In genomic region chr10:118721005-118721876, GRCh38 we compare ENCODE assay signal across 8 cellular contexts. TPM values are rescaled to one million over a fixed set of nuclear protein-coding genes. Genes with fewer than 3 reads are reported as not detected.
DNase-seq lines count a peak whose midpoint lies in the region; ATAC-seq and TF ChIP-seq lines count a peak whose summit lies in the region.

No MANE protein-coding gene starts in this region.

- H3K4me1 ChIP-seq in effector memory CD4-positive, alpha-beta T cell (ENCODE audit: control insufficient read depth, insufficient read depth, low read length, poor library complexity, severe bottlenecking), result no peaks in the 10 kb centered on the region
- H3K4me1 ChIP-seq in tibial artery, result peaks cover 0 to 24% (median 17%) of the 10 kb centered on the region in 4 donors

- no peak overlapping the region for H3K4me3 Mint-ChIP-seq in activated CD4-positive, alpha-beta T cell treated with anti-CD3 and anti-CD28 coated beads for 36 hours
- no peak overlapping the region for H3K4me3 Mint-ChIP-seq in naive B cell

- no peaks in the 10 kb centered on the region for H3K9me3 ChIP-seq in effector memory CD4-positive, alpha-beta T cell (ENCODE audit: control insufficient read depth, low read length)
- no peaks in the 10 kb centered on the region for H3K9me3 ChIP-seq in tibial artery

- TF ChIP-seq CTCF in AG04449 (IDR thresholded peaks at IDR 0.05; ENCODE audit: insufficient read depth, low read length, missing control alignments) (peak; percentile 51), GM10266 (IDR thresholded peaks at IDR 0.05; ENCODE audit: control insufficient read depth, insufficient read depth, low read depth, missing control alignments) (peak; percentile 77), NB4 (IDR thresholded peaks at IDR 0.05; ENCODE audit: low read depth, low read length) (peak; percentile 70), tibial artery (IDR thresholded peaks at IDR 0.05) (peak; percentile 77 to 79)

- no peak overlapping the region for H3K27ac ChIP-seq in effector memory CD4-positive, alpha-beta T cell (ENCODE audit: insufficient read depth, low read length, poor library complexity, severe bottlenecking)
- no peak overlapping the region for H3K27ac ChIP-seq in tibial artery

- no peak overlapping the region for H3K27ac Mint-ChIP-seq in activated CD4-positive, alpha-beta T cell treated with anti-CD3 and anti-CD28 coated beads for 36 hours
- peak overlapping the region in 1 of 6 donors; percentile 55 for H3K27ac Mint-ChIP-seq in naive B cell

- peaks cover 4% of the 10 kb centered on the region for H3K36me3 Mint-ChIP-seq in activated CD4-positive, alpha-beta T cell treated with anti-CD3 and anti-CD28 coated beads for 36 hours (ENCODE audit: low read depth)
- H3K36me3 Mint-ChIP-seq in naive B cell, result peaks cover 0 to 6% of the 10 kb centered on the region in 2 donors

- intact Hi-C loops in activated CD4-positive, alpha-beta T cell treated with anti-CD3 and anti-CD28 coated beads for 36 hours (cut with DNase I, micrococcal nuclease), result loop anchor here (1.0 to 5.0 kb wide), 3 partner anchors 22 to 153 kb away; no protein-coding TSS in a partner anchor
- intact Hi-C loops in tibial artery (cut with DNase I; ENCODE audit: low total_unique reads), result loop anchor here (2.0 kb wide), 1 partner anchor 152 kb away; no protein-coding TSS in a partner anchor

- peaks cover 6% of the 10 kb centered on the region for H3K4me1 Mint-ChIP-seq in activated CD4-positive, alpha-beta T cell treated with anti-CD3 and anti-CD28 coated beads for 36 hours
- peaks cover 4 to 10% (median 6%) of the 10 kb centered on the region in 3 donors for H3K4me1 Mint-ChIP-seq in naive B cell

- H3K27me3 ChIP-seq in effector memory CD4-positive, alpha-beta T cell (replicated peaks; ENCODE audit: control insufficient read depth, insufficient read depth, low read length, poor library complexity, severe bottlenecking), result no peaks in the 10 kb centered on the region
- H3K27me3 ChIP-seq in tibial artery, result no peaks in the 10 kb centered on the region

- TF ChIP-seq POLR2A in NB4 (IDR thresholded peaks at IDR 0.05; ENCODE audit: extremely low read depth, insufficient read length), result no peak

- ATAC-seq in activated CD4-positive, alpha-beta T cell treated with anti-CD3 and anti-CD28 coated beads for 36 hours, result peak; percentile 71
- ATAC-seq in naive B cell (ENCODE audit: low read depth in 2 of 2), result no peak
- ATAC-seq in GM19328 (IDR thresholded peaks at IDR 0.05; ENCODE audit: unreplicated experiment), result no peak

- no peaks in the 10 kb centered on the region for H3K27me3 Mint-ChIP-seq in activated CD4-positive, alpha-beta T cell treated with anti-CD3 and anti-CD28 coated beads for 36 hours
- no peaks in the 10 kb centered on the region for H3K27me3 Mint-ChIP-seq in naive B cell

- H3K4me3 ChIP-seq in AG04449 (ENCODE audit: low read depth, low read length), result no peak overlapping the region
- no peak overlapping the region for H3K4me3 ChIP-seq in NB4 (ENCODE audit: low read depth, low read length)
- H3K4me3 ChIP-seq in effector memory CD4-positive, alpha-beta T cell (ENCODE audit: insufficient read depth, low read depth, low read length, poor library complexity, severe bottlenecking), result no peak overlapping the region
- H3K4me3 ChIP-seq in tibial artery, result no peak overlapping the region

- POLR2A ChIA-PET in AG04449 (lab: Yijun Ruan, JAX), result no interaction called here
- POLR2A ChIA-PET in activated CD4-positive, alpha-beta T cell treated with anti-CD3 and anti-CD28 coated beads for 36 hours (lab: Charles Lee), result no interaction called here

- CTCF ChIA-PET in AG04449 (lab: Yijun Ruan, JAX), result interaction anchor here (0.7 to 6.1 kb wide), 17 partner anchors 8 to 321 kb away, joined by 3 to 129 read pairs (median 8); no protein-coding TSS in a partner anchor
- CTCF ChIA-PET in activated CD4-positive, alpha-beta T cell treated with anti-CD3 and anti-CD28 coated beads for 36 hours (lab: Charles Lee), result interaction anchor here (0.5 to 3.7 kb wide), 25 partner anchors 10 to 324 kb away, joined by 3 to 81 read pairs (median 4); partner anchors contain the start of gene CACUL1

- DNase-seq in AG04449 (ENCODE audit: low read depth, low spot score), result no peak
- peak; percentile 30 for DNase-seq in GM10266 (ENCODE audit: extremely low spot score)
- peak; percentile 60 for DNase-seq in NB4 (ENCODE audit: low read depth)
- DNase-seq in activated CD4-positive, alpha-beta T cell treated with anti-CD3 and anti-CD28 coated beads for 36 hours, result peak; percentile 69
- peak; percentile 4 to 45 (median 11) for DNase-seq in effector memory CD4-positive, alpha-beta T cell
- peak; percentile 36 for DNase-seq in naive B cell
- peak in 1 of 2 donors; percentile 67 for DNase-seq in tibial artery

- no peaks in the 10 kb centered on the region for H3K9me3 Mint-ChIP-seq in activated CD4-positive, alpha-beta T cell treated with anti-CD3 and anti-CD28 coated beads for 36 hours (ENCODE audit: low read depth)
- no peaks in the 10 kb centered on the region for H3K9me3 Mint-ChIP-seq in naive B cell

- no peaks in the 10 kb centered on the region for H3K36me3 ChIP-seq in effector memory CD4-positive, alpha-beta T cell (ENCODE audit: control insufficient read depth, insufficient read depth, low read length)
- H3K36me3 ChIP-seq in tibial artery, result peaks cover 0 to 5% (median 5%) of the 10 kb centered on the region in 3 donors

RNA-seq across cellular contexts. Expression of gene CACUL1, which starts 33.5 kb away (rescaled TPM):
- total RNA-seq in activated CD4-positive, alpha-beta T cell treated with anti-CD3 and anti-CD28 coated beads for 36 hours, result 10 to 100 TPM; 20.1 to 24.4 TPM
- 10 to 100 TPM; 21.5 to 40.9 (median 35.7) TPM for polyA plus RNA-seq in naive B cell (ENCODE audit: low read depth in 6 of 6)
